In the genomic region with DNA sequence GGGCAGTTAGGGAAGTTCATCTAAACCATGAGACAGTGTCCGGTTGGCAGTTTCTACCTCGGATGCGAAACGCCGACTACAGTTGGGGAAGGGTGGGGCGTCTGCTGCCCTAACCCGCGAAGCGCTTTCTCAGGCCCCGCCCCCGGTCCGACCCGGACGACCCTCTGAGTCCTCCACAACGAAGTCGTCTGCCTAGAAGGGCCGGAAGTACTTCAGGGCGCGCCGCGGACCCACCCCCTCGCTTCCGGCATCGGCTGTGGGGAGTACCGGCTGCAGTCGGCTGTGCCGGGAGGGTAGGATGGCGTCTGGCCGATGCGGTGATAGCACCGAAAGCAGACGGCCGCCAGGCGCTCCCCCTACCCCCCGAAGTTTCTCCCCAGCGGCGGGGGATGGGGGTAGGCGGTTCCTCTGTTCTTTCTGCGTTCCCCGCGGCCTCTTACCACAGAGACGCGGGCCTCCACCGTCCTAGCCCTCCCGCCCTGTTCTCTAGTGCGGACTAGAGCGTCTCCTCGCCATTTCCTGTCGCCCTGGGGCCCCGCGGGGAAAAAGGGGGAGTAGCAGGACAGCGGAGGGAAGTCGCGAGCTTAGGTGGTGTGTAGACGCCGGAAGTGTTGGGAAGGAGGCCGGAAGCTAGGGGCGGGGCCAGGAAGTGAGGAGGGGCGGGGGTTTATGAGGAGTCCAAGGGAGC, we compare ENCODE assay signal across 1 cellular context.
TF ChIP-seq lines count a peak whose summit lies in the region.

A gene (plus strand): TSS at position 241 of the 688 bp plus-strand sequence. CDS start 719 bp downstream, outside the sequence.

TF ChIP-seq in K562, 482 proteins besides CTCF, POLR2A, EP300 and RAD21 (continued from another document and continues in another):
- TF ChIP-seq, protein P1, sequence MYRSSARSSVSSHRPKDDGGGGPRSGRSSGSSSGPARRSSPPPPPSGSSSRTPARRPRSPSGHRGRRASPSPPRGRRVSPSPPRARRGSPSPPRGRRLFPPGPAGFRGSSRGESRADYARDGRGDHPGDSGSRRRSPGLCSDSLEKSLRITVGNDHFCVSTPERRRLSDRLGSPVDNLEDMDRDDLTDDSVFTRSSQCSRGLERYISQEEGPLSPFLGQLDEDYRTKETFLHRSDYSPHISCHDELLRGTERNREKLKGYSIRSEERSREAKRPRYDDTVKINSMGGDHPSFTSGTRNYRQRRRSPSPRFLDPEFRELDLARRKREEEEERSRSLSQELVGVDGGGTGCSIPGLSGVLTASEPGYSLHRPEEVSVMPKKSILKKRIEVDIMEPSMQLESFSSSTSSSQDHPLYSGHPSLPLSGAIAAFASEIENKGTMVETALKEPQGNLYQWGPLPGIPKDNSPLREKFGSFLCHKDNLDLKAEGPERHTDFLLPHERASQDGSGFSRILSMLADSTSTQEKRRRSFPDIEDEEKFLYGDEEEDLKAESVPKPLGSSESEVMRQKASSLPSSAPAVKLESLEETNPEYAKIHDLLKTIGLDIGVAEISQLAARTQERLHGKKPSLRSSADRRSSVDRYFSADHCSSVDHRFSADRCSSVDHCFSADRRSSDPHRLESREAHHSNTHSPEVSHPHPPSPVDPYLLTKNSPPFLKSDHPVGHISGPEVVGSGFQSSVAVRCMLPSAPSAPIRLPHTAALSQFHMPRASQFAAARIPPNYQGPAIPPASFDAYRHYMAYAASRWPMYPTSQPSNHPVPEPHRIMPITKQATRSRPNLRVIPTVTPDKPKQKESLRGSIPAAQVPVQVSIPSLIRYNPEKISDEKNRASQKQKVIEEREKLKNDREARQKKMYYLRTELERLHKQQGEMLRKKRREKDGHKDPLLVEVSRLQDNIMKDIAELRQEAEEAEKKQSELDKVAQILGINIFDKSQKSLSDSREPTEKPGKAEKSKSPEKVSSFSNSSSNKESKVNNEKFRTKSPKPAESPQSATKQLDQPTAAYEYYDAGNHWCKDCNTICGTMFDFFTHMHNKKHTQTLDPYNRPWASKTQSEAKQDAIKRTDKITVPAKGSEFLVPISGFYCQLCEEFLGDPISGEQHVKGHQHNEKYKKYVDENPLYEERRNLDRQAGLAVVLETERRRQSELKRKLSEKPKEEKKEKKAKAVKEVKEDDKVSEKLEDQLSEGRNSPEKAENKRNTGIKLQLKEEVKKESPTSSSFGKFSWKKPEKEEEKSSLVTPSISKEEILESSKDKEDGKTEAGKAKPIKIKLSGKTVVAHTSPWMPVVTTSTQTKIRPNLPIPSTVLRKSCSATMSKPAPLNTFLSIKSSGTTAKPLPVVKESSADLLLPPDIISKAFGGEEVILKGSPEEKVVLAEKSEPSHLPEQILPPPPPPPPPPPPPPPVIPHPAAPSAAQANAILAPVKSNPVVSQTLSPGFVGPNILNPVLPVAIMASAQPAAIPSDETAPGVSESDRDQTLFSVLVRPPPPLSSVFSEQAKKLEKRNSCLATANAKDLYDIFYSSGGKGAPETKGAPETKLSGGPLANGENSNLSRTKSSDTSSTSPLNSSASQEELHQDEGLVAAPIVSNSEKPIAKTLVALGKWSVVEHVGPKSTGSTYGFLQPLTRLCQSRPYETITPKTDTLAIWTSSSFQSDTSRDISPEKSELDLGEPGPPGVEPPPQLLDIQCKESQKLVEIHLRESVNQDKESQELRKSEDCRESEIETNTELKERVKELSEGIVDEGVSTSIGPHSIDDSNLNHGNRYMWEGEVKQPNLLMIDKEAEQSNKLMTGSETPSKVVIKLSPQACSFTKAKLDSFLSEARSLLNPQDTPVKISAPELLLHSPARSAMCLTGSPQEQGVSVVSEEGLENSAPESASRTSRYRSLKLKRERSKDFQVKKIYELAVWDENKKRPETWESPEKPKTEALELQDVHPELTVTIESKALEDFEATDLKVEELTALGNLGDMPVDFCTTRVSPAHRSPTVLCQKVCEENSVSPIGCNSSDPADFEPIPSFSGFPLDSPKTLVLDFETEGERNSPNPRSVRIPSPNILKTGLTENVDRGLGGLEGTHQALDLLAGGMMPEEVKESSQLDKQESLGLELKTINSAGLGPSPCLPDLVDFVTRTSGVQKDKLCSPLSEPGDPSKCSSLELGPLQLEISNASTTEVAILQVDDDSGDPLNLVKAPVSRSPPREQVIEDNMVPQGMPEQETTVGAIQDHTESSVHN (IDR thresholded peaks at IDR 0.05; ENCODE audit: borderline replicate concordance in 1 of 2, low read depth in 1 of 2), result no peak
- no peak for TF ChIP-seq RHOXF2B (CRISPR knock-in tag; conservative IDR thresholded peaks at IDR 0.05)
- no peak for TF ChIP-seq PURB (CRISPR knock-in tag; IDR thresholded peaks at IDR 0.05; ENCODE audit: low read depth)
- TF ChIP-seq C11orf30 (IDR thresholded peaks at IDR 0.05; ENCODE audit: low read depth), result peak; percentile 94
- TF ChIP-seq ZNF77 (CRISPR knock-in tag; IDR thresholded peaks at IDR 0.05), result no peak
- no peak for TF ChIP-seq HOXB6 (CRISPR knock-in tag; IDR thresholded peaks at IDR 0.05; ENCODE audit: borderline replicate concordance)
- no peak for TF ChIP-seq FUS (optimal IDR thresholded peaks at IDR 0.05; ENCODE audit: low read depth, low read length)
- no peak for TF ChIP-seq HMG20B (CRISPR knock-in tag; IDR thresholded peaks at IDR 0.05)
- TF ChIP-seq RAD51 (IDR thresholded peaks at IDR 0.05; ENCODE audit: borderline replicate concordance, low read depth), result no peak
- TF ChIP-seq TCF7L2 (IDR thresholded peaks at IDR 0.05; ENCODE audit: low read depth, low read length), result no peak
- no peak for TF ChIP-seq ZNF551 (CRISPR knock-in tag; IDR thresholded peaks at IDR 0.05)
- TF ChIP-seq, protein P2, sequence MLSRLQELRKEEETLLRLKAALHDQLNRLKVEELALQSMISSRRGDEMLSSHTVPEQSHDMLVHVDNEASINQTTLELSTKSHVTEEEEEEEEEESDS (CRISPR knock-in tag; IDR thresholded peaks at IDR 0.05), result no peak
- TF ChIP-seq ERF (CRISPR knock-in tag; IDR thresholded peaks at IDR 0.05), result 0 out of 2 replicates have a peak, but pooled peaks have one; percentile 31
- TF ChIP-seq, protein P3, sequence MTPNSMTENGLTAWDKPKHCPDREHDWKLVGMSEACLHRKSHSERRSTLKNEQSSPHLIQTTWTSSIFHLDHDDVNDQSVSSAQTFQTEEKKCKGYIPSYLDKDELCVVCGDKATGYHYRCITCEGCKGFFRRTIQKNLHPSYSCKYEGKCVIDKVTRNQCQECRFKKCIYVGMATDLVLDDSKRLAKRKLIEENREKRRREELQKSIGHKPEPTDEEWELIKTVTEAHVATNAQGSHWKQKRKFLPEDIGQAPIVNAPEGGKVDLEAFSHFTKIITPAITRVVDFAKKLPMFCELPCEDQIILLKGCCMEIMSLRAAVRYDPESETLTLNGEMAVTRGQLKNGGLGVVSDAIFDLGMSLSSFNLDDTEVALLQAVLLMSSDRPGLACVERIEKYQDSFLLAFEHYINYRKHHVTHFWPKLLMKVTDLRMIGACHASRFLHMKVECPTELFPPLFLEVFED (CRISPR knock-in tag; conservative IDR thresholded peaks at IDR 0.05), result no peak
- TF ChIP-seq HDGF (IDR thresholded peaks at IDR 0.05), result no peak
- no peak for TF ChIP-seq BRCA1 (IDR thresholded peaks at IDR 0.05)
- no peak for TF ChIP-seq BRCA1 (CRISPR knock-in tag; IDR thresholded peaks at IDR 0.05)
- peak; percentile 88 for TF ChIP-seq TAF7 (tag; IDR thresholded peaks at IDR 0.05)
- TF ChIP-seq, protein P4, sequence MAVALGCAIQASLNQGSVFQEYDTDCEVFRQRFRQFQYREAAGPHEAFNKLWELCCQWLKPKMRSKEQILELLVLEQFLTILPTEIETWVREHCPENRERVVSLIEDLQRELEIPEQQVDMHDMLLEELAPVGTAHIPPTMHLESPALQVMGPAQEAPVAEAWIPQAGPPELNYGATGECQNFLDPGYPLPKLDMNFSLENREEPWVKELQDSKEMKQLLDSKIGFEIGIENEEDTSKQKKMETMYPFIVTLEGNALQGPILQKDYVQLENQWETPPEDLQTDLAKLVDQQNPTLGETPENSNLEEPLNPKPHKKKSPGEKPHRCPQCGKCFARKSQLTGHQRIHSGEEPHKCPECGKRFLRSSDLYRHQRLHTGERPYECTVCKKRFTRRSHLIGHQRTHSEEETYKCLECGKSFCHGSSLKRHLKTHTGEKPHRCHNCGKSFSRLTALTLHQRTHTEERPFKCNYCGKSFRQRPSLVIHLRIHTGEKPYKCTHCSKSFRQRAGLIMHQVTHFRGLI (CRISPR knock-in tag; IDR thresholded peaks at IDR 0.05), result no peak
- TF ChIP-seq FOS (IDR thresholded peaks at IDR 0.05; ENCODE audit: extremely low read depth, insufficient read length), result no peak
- no peak for TF ChIP-seq NONO (IDR thresholded peaks at IDR 0.05; ENCODE audit: low read depth in 2 of 2, low read length in 1 of 2)
- TF ChIP-seq, protein P5, sequence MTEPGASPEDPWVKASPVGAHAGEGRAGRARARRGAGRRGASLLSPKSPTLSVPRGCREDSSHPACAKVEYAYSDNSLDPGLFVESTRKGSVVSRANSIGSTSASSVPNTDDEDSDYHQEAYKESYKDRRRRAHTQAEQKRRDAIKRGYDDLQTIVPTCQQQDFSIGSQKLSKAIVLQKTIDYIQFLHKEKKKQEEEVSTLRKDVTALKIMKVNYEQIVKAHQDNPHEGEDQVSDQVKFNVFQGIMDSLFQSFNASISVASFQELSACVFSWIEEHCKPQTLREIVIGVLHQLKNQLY (CRISPR knock-in tag; conservative IDR thresholded peaks at IDR 0.05), result peak in 1 of 2 experiments; percentile 91; a peak in 1 of 4 replicates
- TF ChIP-seq, protein P6, sequence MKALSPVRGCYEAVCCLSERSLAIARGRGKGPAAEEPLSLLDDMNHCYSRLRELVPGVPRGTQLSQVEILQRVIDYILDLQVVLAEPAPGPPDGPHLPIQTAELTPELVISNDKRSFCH (CRISPR knock-in tag; IDR thresholded peaks at IDR 0.05), result no peak
- TF ChIP-seq, protein P6 (tag; IDR thresholded peaks at IDR 0.05), result peak; percentile 57
- TF ChIP-seq POLR2AphosphoS5 (IDR thresholded peaks at IDR 0.05; ENCODE audit: control insufficient read depth, insufficient read depth, low read depth, low read length), result peak; percentile 88
- TF ChIP-seq BRD4 (IDR thresholded peaks at IDR 0.05), result no peak
- TF ChIP-seq ZNF212 (CRISPR knock-in tag; IDR thresholded peaks at IDR 0.05), result 0 out of 2 replicates have a peak, but pooled peaks have one; percentile 78
- TF ChIP-seq KHSRP (IDR thresholded peaks at IDR 0.05), result no peak
- TF ChIP-seq, protein P7, sequence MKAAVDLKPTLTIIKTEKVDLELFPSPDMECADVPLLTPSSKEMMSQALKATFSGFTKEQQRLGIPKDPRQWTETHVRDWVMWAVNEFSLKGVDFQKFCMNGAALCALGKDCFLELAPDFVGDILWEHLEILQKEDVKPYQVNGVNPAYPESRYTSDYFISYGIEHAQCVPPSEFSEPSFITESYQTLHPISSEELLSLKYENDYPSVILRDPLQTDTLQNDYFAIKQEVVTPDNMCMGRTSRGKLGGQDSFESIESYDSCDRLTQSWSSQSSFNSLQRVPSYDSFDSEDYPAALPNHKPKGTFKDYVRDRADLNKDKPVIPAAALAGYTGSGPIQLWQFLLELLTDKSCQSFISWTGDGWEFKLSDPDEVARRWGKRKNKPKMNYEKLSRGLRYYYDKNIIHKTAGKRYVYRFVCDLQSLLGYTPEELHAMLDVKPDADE (conservative IDR thresholded peaks at IDR 0.05; ENCODE audit: control insufficient read depth, low read depth, low read length), result peak; percentile 53; the same call in 1 of the 2 replicates
- peak; percentile 71; the same call in 1 of the 2 replicates for TF ChIP-seq FOXP1 (CRISPR knock-in tag; IDR thresholded peaks at IDR 0.05)
- no peak for TF ChIP-seq NFE2 (IDR thresholded peaks at IDR 0.05; ENCODE audit: low read depth)
- TF ChIP-seq, protein P8, sequence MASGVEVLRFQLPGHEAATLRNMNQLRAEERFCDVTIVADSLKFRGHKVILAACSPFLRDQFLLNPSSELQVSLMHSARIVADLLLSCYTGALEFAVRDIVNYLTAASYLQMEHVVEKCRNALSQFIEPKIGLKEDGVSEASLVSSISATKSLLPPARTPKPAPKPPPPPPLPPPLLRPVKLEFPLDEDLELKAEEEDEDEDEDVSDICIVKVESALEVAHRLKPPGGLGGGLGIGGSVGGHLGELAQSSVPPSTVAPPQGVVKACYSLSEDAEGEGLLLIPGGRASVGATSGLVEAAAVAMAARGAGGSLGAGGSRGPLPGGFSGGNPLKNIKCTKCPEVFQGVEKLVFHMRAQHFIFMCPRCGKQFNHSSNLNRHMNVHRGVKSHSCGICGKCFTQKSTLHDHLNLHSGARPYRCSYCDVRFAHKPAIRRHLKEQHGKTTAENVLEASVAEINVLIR (CRISPR knock-in tag; IDR thresholded peaks at IDR 0.05), result peak; percentile 36; the same call in 1 of the 2 replicates
- TF ChIP-seq, protein P9, sequence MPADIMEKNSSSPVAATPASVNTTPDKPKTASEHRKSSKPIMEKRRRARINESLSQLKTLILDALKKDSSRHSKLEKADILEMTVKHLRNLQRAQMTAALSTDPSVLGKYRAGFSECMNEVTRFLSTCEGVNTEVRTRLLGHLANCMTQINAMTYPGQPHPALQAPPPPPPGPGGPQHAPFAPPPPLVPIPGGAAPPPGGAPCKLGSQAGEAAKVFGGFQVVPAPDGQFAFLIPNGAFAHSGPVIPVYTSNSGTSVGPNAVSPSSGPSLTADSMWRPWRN (IDR thresholded peaks at IDR 0.05; ENCODE audit: low read depth), result no peak
- no peak for TF ChIP-seq KAT2B (IDR thresholded peaks at IDR 0.05; ENCODE audit: low read depth, low read length)
- TF ChIP-seq, protein P10, sequence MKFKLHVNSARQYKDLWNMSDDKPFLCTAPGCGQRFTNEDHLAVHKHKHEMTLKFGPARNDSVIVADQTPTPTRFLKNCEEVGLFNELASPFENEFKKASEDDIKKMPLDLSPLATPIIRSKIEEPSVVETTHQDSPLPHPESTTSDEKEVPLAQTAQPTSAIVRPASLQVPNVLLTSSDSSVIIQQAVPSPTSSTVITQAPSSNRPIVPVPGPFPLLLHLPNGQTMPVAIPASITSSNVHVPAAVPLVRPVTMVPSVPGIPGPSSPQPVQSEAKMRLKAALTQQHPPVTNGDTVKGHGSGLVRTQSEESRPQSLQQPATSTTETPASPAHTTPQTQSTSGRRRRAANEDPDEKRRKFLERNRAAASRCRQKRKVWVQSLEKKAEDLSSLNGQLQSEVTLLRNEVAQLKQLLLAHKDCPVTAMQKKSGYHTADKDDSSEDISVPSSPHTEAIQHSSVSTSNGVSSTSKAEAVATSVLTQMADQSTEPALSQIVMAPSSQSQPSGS (CRISPR knock-in tag; IDR thresholded peaks at IDR 0.05), result no peak
- no peak for TF ChIP-seq SLC30A9 (CRISPR knock-in tag; IDR thresholded peaks at IDR 0.05)
- no peak for TF ChIP-seq BCL6 (CRISPR knock-in tag; IDR thresholded peaks at IDR 0.05)
